Comparison of ENCODE assay signal across 25 cellular contexts in the genomic region with DNA sequence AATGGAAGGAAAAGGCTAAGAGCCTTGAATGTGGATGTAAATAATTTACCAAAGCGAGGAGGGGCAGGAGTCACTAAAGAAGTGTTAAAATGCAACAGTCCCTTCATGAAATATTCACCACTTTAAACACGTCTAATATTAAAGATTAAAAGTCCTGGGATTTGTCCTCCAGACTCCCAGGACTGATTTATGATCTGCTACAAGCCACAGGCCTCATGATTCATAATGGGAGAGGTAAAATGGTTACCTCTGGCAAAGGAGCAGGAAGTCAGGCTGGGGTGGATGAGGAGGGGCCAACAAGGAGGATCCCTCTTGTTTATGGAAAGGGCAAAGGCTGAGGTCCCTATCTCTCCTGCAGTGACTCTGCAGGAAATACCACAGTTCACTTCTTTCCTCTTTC.
DNase-seq lines count a peak whose midpoint lies in the region; ATAC-seq, FAIRE-seq and TF ChIP-seq lines count a peak whose summit lies in the region.
"Had no signal": no experiment of that assay in that cellular context is flagged by ENCODE, and none has a peak within 500 bp of the region (broad histone marks: within the 10 kb centered on the region; RNA-seq: fewer than 3 reads in every experiment).

No MANE protein-coding gene starts in this region.

- H3K27me3 Mint-ChIP-seq in MCF 10A (ENCODE audit: insufficient read depth, unreplicated experiment): no peaks in the 10 kb centered on the region

- H4K20me1 ChIP-seq in mammary epithelial cell (ENCODE audit: insufficient read depth, low read length) (no peaks in the 10 kb centered on the region), keratinocyte (ENCODE audit: control insufficient read depth, extremely low read depth, insufficient read depth, low read length) (no peaks in the 10 kb centered on the region)
- H4K20me1 ChIP-seq: BLaER1 had no signal

- no peaks in the 10 kb centered on the region for H3K9me3 Mint-ChIP-seq in MCF 10A (ENCODE audit: unreplicated experiment)

- H3K4me1 Mint-ChIP-seq in MCF 10A (ENCODE audit: insufficient read depth, unreplicated experiment): peaks cover 14% of the 10 kb centered on the region

- intact Hi-C loops in MCF 10A (cut with micrococcal nuclease): no loop called here
- intact Hi-C loops in breast epithelium (cut with DNase I; ENCODE audit: low total_unique reads): no loop called here
- intact Hi-C loops in mammary epithelial cell (cut with micrococcal nuclease): no loop called here
- intact Hi-C loops in testis (cut with DNase I; ENCODE audit: low total_unique reads): no loop called here

- H3K4me1 ChIP-seq in breast epithelium: no peaks in the 10 kb centered on the region
- peaks cover 20% of the 10 kb centered on the region for H3K4me1 ChIP-seq in mammary epithelial cell (ENCODE audit: insufficient read depth, low read length)
- peaks cover 10% of the 10 kb centered on the region for H3K4me1 ChIP-seq in keratinocyte (ENCODE audit: control insufficient read depth, extremely low read depth, insufficient read depth, low read length)
- H3K4me1 ChIP-seq in testis: no peaks in the 10 kb centered on the region
- H3K4me1 ChIP-seq in upper lobe of left lung: no peaks in the 10 kb centered on the region
- H3K4me1 ChIP-seq: BLaER1, colonic mucosa, tibial nerve had no signal

- CTCF ChIA-PET in MCF 10A (lab: Yijun Ruan, JAX) (interaction anchor here (1.9 kb wide), 1 partner anchor 242 kb away, joined by 7 read pairs; no protein-coding TSS in a partner anchor), mammary epithelial cell (lab: Charles Lee; ENCODE audit: low non-redundant PET) (no interaction called here)

- ATAC-seq in upper lobe of left lung (ENCODE audit: low FRiP score in 2 of 2) (no peak), HG03571 (IDR thresholded peaks at IDR 0.05; ENCODE audit: unreplicated experiment) (no peak)
- ATAC-seq: activated naive CD4-positive, alpha-beta T cell treated with anti-CD3 and anti-CD28 coated beads, Interleukin-2, amount 50 U/mL, for 72 hours; HCT116; K562; Panc1; sciatic nerve had no signal

- no peak for TF ChIP-seq POLR2A in breast epithelium (IDR thresholded peaks at IDR 0.05)
- no peak for TF ChIP-seq POLR2A in testis (IDR thresholded peaks at IDR 0.05)
- TF ChIP-seq POLR2A in GM12891 (IDR thresholded peaks at IDR 0.05; ENCODE audit: low read depth, low read length): no peak
- TF ChIP-seq POLR2A in upper lobe of left lung (IDR thresholded peaks at IDR 0.05): no peak

- H3K9me1 ChIP-seq in keratinocyte (ENCODE audit: control insufficient read depth, extremely low read depth, insufficient read depth, low read length): no peaks in the 10 kb centered on the region

- 57% methylated on average over 2 of the region's 2 CpGs for WGBS in mammary epithelial cell (ENCODE audit: low coverage, missing lambda C conversion rate)
- 64 to 65% methylated on average over 2 of the region's 2 CpGs for WGBS in testis, 2 donors
- 55% methylated on average over 2 of the region's 2 CpGs for WGBS in upper lobe of left lung, 2 donors

- H3K4me3 ChIP-seq in breast epithelium (no peak overlapping the region), mammary epithelial cell (replicated peaks in 1 of 3; ENCODE audit: insufficient read depth in 1 of 3, low read depth in 2 of 3, low read length in 3 of 3) (no peak overlapping the region), keratinocyte (ENCODE audit: control insufficient read depth in 2 of 3, extremely low read depth in 1 of 3, insufficient read depth in 2 of 3, low read depth in 1 of 3, low read length in 3 of 3) (no peak overlapping the region), testis (no peak overlapping the region), upper lobe of left lung (no peak overlapping the region)
- H3K4me3 ChIP-seq: BLaER1, colonic mucosa, K562, tibial nerve had no signal

- no peak overlapping the region for H3K4me3 Mint-ChIP-seq in MCF 10A (ENCODE audit: unreplicated experiment)

- H3K9me3 ChIP-seq in breast epithelium: no peaks in the 10 kb centered on the region
- H3K9me3 ChIP-seq in mammary epithelial cell (replicated peaks; ENCODE audit: insufficient read depth, low read length): no peaks in the 10 kb centered on the region
- H3K9me3 ChIP-seq in keratinocyte (ENCODE audit: control insufficient read depth, low read depth, low read length): no peaks in the 10 kb centered on the region
- no peaks in the 10 kb centered on the region for H3K9me3 ChIP-seq in testis
- H3K9me3 ChIP-seq in upper lobe of left lung: no peaks in the 10 kb centered on the region
- H3K9me3 ChIP-seq: BLaER1, colonic mucosa, SK-N-SH, tibial nerve had no signal

- no peaks in the 10 kb centered on the region for H3K27me3 ChIP-seq in breast epithelium
- H3K27me3 ChIP-seq in mammary epithelial cell (ENCODE audit: insufficient read depth, low read length): no peaks in the 10 kb centered on the region
- no peaks in the 10 kb centered on the region for H3K27me3 ChIP-seq in keratinocyte (ENCODE audit: control insufficient read depth, extremely low read depth, insufficient read depth, low read length)
- no peaks in the 10 kb centered on the region for H3K27me3 ChIP-seq in testis
- H3K27me3 ChIP-seq in upper lobe of left lung: no peaks in the 10 kb centered on the region
- H3K27me3 ChIP-seq: BLaER1, colonic mucosa, tibial nerve had no signal

- peak; percentile 64 for FAIRE-seq in keratinocyte (lab: Jason Lieb, UNC)
- no peak for FAIRE-seq in GM12891 (lab: Jason Lieb, UNC)
- FAIRE-seq: D721Med, G401.6, K562 had no signal

- peak overlapping the region; percentile 64 for H2AFZ ChIP-seq in mammary epithelial cell (ENCODE audit: low read depth, low read length)
- peak overlapping the region; percentile 45 for H2AFZ ChIP-seq in keratinocyte (ENCODE audit: control insufficient read depth, low read length)

- DNase-seq in MCF 10A (ENCODE audit: unreplicated experiment) (peak; percentile 20), breast epithelium (ENCODE audit: low spot score in 2 of 2) (no peak), mammary epithelial cell (peak; percentile 46), keratinocyte (ENCODE audit: low read depth, low spot score) (no peak), testis (no peak), GM12891 (ENCODE audit: insufficient read length, low spot score) (no peak), upper lobe of left lung (no peak)
- DNase-seq: colonic mucosa; MV-4-11; NCI-H1694 treated with DMSO at 0.1 percent for 48 hours; NCI-H226; SK-N-SH; stimulated activated naive CD4-positive, alpha-beta T cell; T-helper 9 cell had no signal

- TF ChIP-seq CTCF in MCF 10A (IDR thresholded peaks at IDR 0.05; ENCODE audit: unreplicated experiment) (no peak), breast epithelium (IDR thresholded peaks at IDR 0.05) (no peak), mammary epithelial cell (conservative IDR thresholded peaks at IDR 0.05 in 1 of 2, IDR thresholded peaks at IDR 0.05 in 1 of 2; ENCODE audit: extremely low read depth in 1 of 2, insufficient read depth in 1 of 2, low read depth in 1 of 2, low read length in 2 of 2) (no peak), keratinocyte (optimal IDR thresholded peaks at IDR 0.05 in 1 of 3, IDR thresholded peaks at IDR 0.05 in 1 of 3, conservative IDR thresholded peaks at IDR 0.05 in 1 of 3; ENCODE audit: extremely low read depth in 1 of 3, insufficient read depth in 2 of 3, low read length in 3 of 3) (no peak), testis (IDR thresholded peaks at IDR 0.05) (no peak), upper lobe of left lung (IDR thresholded peaks at IDR 0.05) (no peak)

- no peak overlapping the region for H3K4me2 ChIP-seq in mammary epithelial cell (ENCODE audit: insufficient read depth, low read depth, low read length)
- no peak overlapping the region for H3K4me2 ChIP-seq in keratinocyte (ENCODE audit: control insufficient read depth, extremely low read depth, insufficient read depth, low read depth, low read length)
- H3K4me2 ChIP-seq: BLaER1, SK-N-SH had no signal

- H3K27ac ChIP-seq in breast epithelium (no peak overlapping the region), mammary epithelial cell (ENCODE audit: insufficient read depth, low read depth, low read length) (no peak overlapping the region), keratinocyte (ENCODE audit: control insufficient read depth, insufficient read depth, low read length) (no peak overlapping the region), testis (no peak overlapping the region), upper lobe of left lung (no peak overlapping the region)
- H3K27ac ChIP-seq: 22Rv1, BLaER1, colonic mucosa, tibial nerve had no signal

- POLR2A ChIA-PET in MCF 10A (lab: Yijun Ruan, JAX): no interaction called here

- in situ Hi-C loops in mammary epithelial cell (cut with MboI; ENCODE audit: low sequenced_read_pairs in 2 of 2): no loop called here

- H3K27ac Mint-ChIP-seq in MCF 10A (ENCODE audit: low read depth, unreplicated experiment): no peak overlapping the region
- H3K27ac Mint-ChIP-seq: activated naive CD4-positive, alpha-beta T cell treated with anti-CD3 and anti-CD28 coated beads, Interleukin-2, amount 50 U/mL, for 72 hours had no signal

- no peak for TF ChIP-seq EP300 in upper lobe of left lung (IDR thresholded peaks at IDR 0.05)

- H3K36me3 ChIP-seq in breast epithelium: no peaks in the 10 kb centered on the region
- H3K36me3 ChIP-seq in mammary epithelial cell (ENCODE audit: insufficient read depth, low read length): no peaks in the 10 kb centered on the region
- no peaks in the 10 kb centered on the region for H3K36me3 ChIP-seq in keratinocyte (ENCODE audit: control insufficient read depth in 2 of 2, extremely low read depth in 1 of 2, insufficient read depth in 2 of 2, low read length in 2 of 2)
- H3K36me3 ChIP-seq in testis (ENCODE audit: low read depth, missing control alignments): no peaks in the 10 kb centered on the region
- no peaks in the 10 kb centered on the region for H3K36me3 ChIP-seq in upper lobe of left lung
- H3K36me3 ChIP-seq: BLaER1, colonic mucosa had no signal

- H3K36me3 Mint-ChIP-seq in MCF 10A (ENCODE audit: insufficient read depth, unreplicated experiment): no peaks in the 10 kb centered on the region
- H3K36me3 Mint-ChIP-seq: activated naive CD4-positive, alpha-beta T cell treated with anti-CD3 and anti-CD28 coated beads, Interleukin-2, amount 50 U/mL, for 72 hours had no signal

- H3K9ac ChIP-seq in mammary epithelial cell (ENCODE audit: insufficient read depth, low read length) (no peak overlapping the region), keratinocyte (ENCODE audit: control insufficient read depth, extremely low read depth, insufficient read depth, low read length) (no peak overlapping the region)
- H3K9ac ChIP-seq: BLaER1, SK-N-SH had no signal

- H3K79me2 ChIP-seq in mammary epithelial cell (ENCODE audit: insufficient read depth, low read length): no peaks in the 10 kb centered on the region
- H3K79me2 ChIP-seq in keratinocyte (ENCODE audit: control insufficient read depth, insufficient read depth, low read length): no peaks in the 10 kb centered on the region

- BruUV-seq in MCF 10A (replicated peaks; lab: Mats Ljungman, UMichigan) (no TSS peak), mammary epithelial cell (replicated peaks; lab: Mats Ljungman, UMichigan) (no TSS peak)

- dilution Hi-C loops in mammary epithelial cell (cut with HindIII; ENCODE audit: low sequenced_read_pairs) (no loop called here), keratinocyte (cut with MboI; ENCODE audit: extremely low pct_ligation_motif_present, low sequenced_read_pairs) (no loop called here)

TF ChIP-seq in GM12891, 5 proteins besides CTCF, POLR2A, EP300 and RAD21 (continues in another document):
- TF ChIP-seq POLR2AphosphoS5 (IDR thresholded peaks at IDR 0.05; ENCODE audit: low read depth, low read length) (no peak), PAX5 (IDR thresholded peaks at IDR 0.05; ENCODE audit: insufficient read depth, low read length, severe bottlenecking) (no peak)

Comparison
In these comparisons a context has a peak if more than half of its experiments do, and no peak if none do; other contexts are left out.
1. DNase-seq: peak in MCF 10A (single experiment) and mammary epithelial cell (single experiment); none in breast epithelium (0 of 2), keratinocyte (single experiment), testis (single experiment), GM12891 (single experiment) and upper lobe of left lung (0 of 2).